9 cellular contexts compared by ENCODE assay signal in genomic region chr4:73836373-73837269, GRCh38. TPM values are rescaled to one million over a fixed set of nuclear protein-coding genes. Genes with fewer than 3 reads are reported as not detected.
DNase-seq lines count a peak whose midpoint lies in the region; ATAC-seq, FAIRE-seq and TF ChIP-seq lines count a peak whose summit lies in the region.
"Had no signal": no experiment of that assay in that cellular context is flagged by ENCODE, and none has a peak within 500 bp of the region (broad histone marks: within the 10 kb centered on the region; RNA-seq: fewer than 3 reads in every experiment).

CXCL6 (plus strand) TSS chr4:73836678; CDS start chr4:73836751, 73 bp downstream.

- H3K27ac ChIP-seq in mammary epithelial cell (ENCODE audit: insufficient read depth, low read depth, low read length) (no peak within 1 kb of the TSS), stomach (peak within 1 kb of the TSS in 1 of 5 donors; percentile 56)

- 33% methylated on average over 29 of the region's 41 CpGs for WGBS in mammary epithelial cell (ENCODE audit: low coverage, missing lambda C conversion rate)
- 6 to 8% (median 7%) methylated on average over 34 to 41 of the region's 41 CpGs for WGBS in stomach, 5 donors

- DNase-seq in DMS153 treated with DMSO at 0.1 percent for 48 hours (lab: John Stamatoyannopoulos, UW; ENCODE audit: unreplicated experiment) (peak; percentile 11), DMS153 (lab: John Stamatoyannopoulos, UW) (no peak), mammary epithelial cell (no peak), islet precursor cell (peak; percentile 74), stomach (peak; percentile 48), D721Med (ENCODE audit: insufficient read length, low spot score) (no peak)

- ATAC-seq in HG02759 (IDR thresholded peaks at IDR 0.05; ENCODE audit: unreplicated experiment) (no peak), HG03139 (IDR thresholded peaks at IDR 0.05; ENCODE audit: unreplicated experiment) (no peak)

- H3K9me3 ChIP-seq in mammary epithelial cell (replicated peaks; ENCODE audit: insufficient read depth, low read length) (no peaks in the 10 kb centered on the region), stomach (no peaks in the 10 kb centered on the region)

- H2AFZ ChIP-seq in mammary epithelial cell (ENCODE audit: low read depth, low read length) = peak within 1 kb of the TSS; percentile 64

- H3K4me2 ChIP-seq in mammary epithelial cell (ENCODE audit: insufficient read depth, low read depth, low read length) = peak within 1 kb of the TSS; percentile 25

- no peaks in the 10 kb centered on the region for H4K20me1 ChIP-seq in mammary epithelial cell (ENCODE audit: insufficient read depth, low read length)

- H3K9ac ChIP-seq in mammary epithelial cell (ENCODE audit: insufficient read depth, low read length) = no peak within 1 kb of the TSS

- H3K27me3 ChIP-seq in mammary epithelial cell (ENCODE audit: insufficient read depth, low read length) (no peaks in the 10 kb centered on the region), stomach (peaks cover 0 to 20% (median 10%) of the 10 kb centered on the region in 3 donors)

- H3K4me3 ChIP-seq in mammary epithelial cell (replicated peaks in 1 of 3; ENCODE audit: insufficient read depth in 1 of 3, low read depth in 2 of 3, low read length in 3 of 3) (no peak within 1 kb of the TSS), stomach (peak within 1 kb of the TSS; percentile 26 to 48 (median 39))

- BruUV-seq in mammary epithelial cell (replicated peaks; lab: Mats Ljungman, UMichigan) = no TSS peak

- no peak for FAIRE-seq in D721Med (lab: Jason Lieb, UNC)
- FAIRE-seq: A204.1 had no signal

- H3K79me2 ChIP-seq in mammary epithelial cell (ENCODE audit: insufficient read depth, low read length) = no peaks in the 10 kb centered on the region

- CTCF ChIA-PET in mammary epithelial cell (lab: Charles Lee; ENCODE audit: low non-redundant PET) = no interaction called here

- peaks cover 20% of the 10 kb centered on the region for H3K4me1 ChIP-seq in mammary epithelial cell (ENCODE audit: insufficient read depth, low read length)
- H3K4me1 ChIP-seq in stomach = peaks cover 9 to 14% (median 11%) of the 10 kb centered on the region in 4 donors

- TF ChIP-seq CTCF in mammary epithelial cell (conservative IDR thresholded peaks at IDR 0.05 in 1 of 2, IDR thresholded peaks at IDR 0.05 in 1 of 2; ENCODE audit: extremely low read depth in 1 of 2, insufficient read depth in 1 of 2, low read depth in 1 of 2, low read length in 2 of 2) = no peak
- no peak for TF ChIP-seq CTCF in stomach (IDR thresholded peaks at IDR 0.05)
- no peak for TF ChIP-seq CTCF in D721Med (IDR thresholded peaks at IDR 0.05; ENCODE audit: insufficient read depth, missing control alignments)

- H3K36me3 ChIP-seq in mammary epithelial cell (ENCODE audit: insufficient read depth, low read length) = no peaks in the 10 kb centered on the region
- H3K36me3 ChIP-seq in stomach = no peaks in the 10 kb centered on the region

- no peak for TF ChIP-seq EP300 in stomach (IDR thresholded peaks at IDR 0.05)

- no peak for TF ChIP-seq POLR2A in stomach (IDR thresholded peaks at IDR 0.05)

- in situ Hi-C loops in mammary epithelial cell (cut with MboI; ENCODE audit: low sequenced_read_pairs in 2 of 2) = no loop called here

- intact Hi-C loops in mammary epithelial cell (cut with micrococcal nuclease) (no loop called here), stomach (cut with DNase I; ENCODE audit: low total_unique reads) (no loop called here)

- dilution Hi-C loops in mammary epithelial cell (cut with HindIII; ENCODE audit: low sequenced_read_pairs) = loop anchor here (25.0 kb wide), 2 partner anchors 174 to 301 kb away; no protein-coding TSS in a partner anchor

RNA-seq across cellular contexts. Expression of gene CXCL6, which starts in this region (rescaled TPM):
- total RNA-seq in mammary epithelial cell (under 1 TPM in 1 of 2 donors, not detected in 1; 0.17 TPM), stomach (1 to 10 TPM in 1 of 5 donors, under 1 TPM in 1, not detected in 3; 0.18 to 4.3 TPM)
- polyA plus RNA-seq in mammary epithelial cell (0.06 TPM), stomach (1 to 10 TPM; 1.2 to 4.7 (median 2.1) TPM)
- polyA minus RNA-seq in mammary epithelial cell = not detected

Comparison
In these comparisons a context has a peak if more than half of its experiments do, and no peak if none do; other contexts are left out.
1. DNase-seq: peak in DMS153 treated with DMSO at 0.1 percent for 48 hours (single experiment), islet precursor cell (single experiment) and stomach (single experiment); none in DMS153 (single experiment), mammary epithelial cell (single experiment) and D721Med (single experiment).
2. H3K4me3 ChIP-seq: peak in stomach (4 of 4); none in mammary epithelial cell (0 of 3).